2 cellular contexts compared by ENCODE assay signal in the genomic region with DNA sequence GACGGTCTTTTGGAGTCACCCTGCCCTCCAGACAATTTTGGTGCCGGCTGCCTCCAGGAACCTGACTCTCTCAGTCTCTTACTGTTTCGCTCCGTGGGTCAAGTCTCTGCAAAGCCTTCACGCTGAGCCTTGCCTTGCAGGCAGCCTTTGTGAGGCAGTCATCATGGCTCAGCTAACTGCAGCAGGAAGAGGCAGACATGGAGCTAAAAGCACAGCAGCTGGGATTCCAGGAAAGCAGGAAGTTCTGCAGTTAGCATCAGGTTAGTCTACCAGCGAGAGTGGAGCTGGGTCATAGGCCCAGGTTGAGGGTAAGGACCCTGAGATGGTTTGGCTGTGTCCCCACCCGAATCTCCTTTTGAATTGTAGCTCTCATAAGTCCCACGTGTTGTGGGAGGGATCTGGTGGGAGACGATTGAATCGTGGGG.
TF ChIP-seq lines count a peak whose summit lies in the region.

No MANE protein-coding gene starts in this region.

TF ChIP-seq in IMR-90, 13 proteins besides CTCF, POLR2A, EP300 and RAD21:
- TF ChIP-seq NFE2L2 (IDR thresholded peaks at IDR 0.05; ENCODE audit: low read depth, low read length) = no peak
- TF ChIP-seq CEBPB (IDR thresholded peaks at IDR 0.05; ENCODE audit: low read depth, low read length) = no peak
- no peak for TF ChIP-seq MXI1 (IDR thresholded peaks at IDR 0.05; ENCODE audit: borderline replicate concordance, low read depth, low read length)
- TF ChIP-seq RFX5 (IDR thresholded peaks at IDR 0.05; ENCODE audit: low read depth, low read length) = no peak
- TF ChIP-seq CHD1 (IDR thresholded peaks at IDR 0.05; ENCODE audit: low read depth, low read length) = no peak
- no peak for TF ChIP-seq SMC3 (IDR thresholded peaks at IDR 0.05; ENCODE audit: low read depth, low read length)
TF ChIP-seq in IMR-90: peak in this region for 0.

TF ChIP-seq in HepG2, 621 proteins besides CTCF, POLR2A, EP300 and RAD21:
- TF ChIP-seq, protein P1, sequence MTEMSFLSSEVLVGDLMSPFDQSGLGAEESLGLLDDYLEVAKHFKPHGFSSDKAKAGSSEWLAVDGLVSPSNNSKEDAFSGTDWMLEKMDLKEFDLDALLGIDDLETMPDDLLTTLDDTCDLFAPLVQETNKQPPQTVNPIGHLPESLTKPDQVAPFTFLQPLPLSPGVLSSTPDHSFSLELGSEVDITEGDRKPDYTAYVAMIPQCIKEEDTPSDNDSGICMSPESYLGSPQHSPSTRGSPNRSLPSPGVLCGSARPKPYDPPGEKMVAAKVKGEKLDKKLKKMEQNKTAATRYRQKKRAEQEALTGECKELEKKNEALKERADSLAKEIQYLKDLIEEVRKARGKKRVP (CRISPR knock-in tag; IDR thresholded peaks at IDR 0.05) = no peak
- no peak for TF ChIP-seq RERE (CRISPR knock-in tag; IDR thresholded peaks at IDR 0.05; ENCODE audit: low read depth)
- TF ChIP-seq HNRNPH1 (optimal IDR thresholded peaks at IDR 0.05; ENCODE audit: low read depth, low read length) = no peak
- TF ChIP-seq MXD4 (CRISPR knock-in tag; IDR thresholded peaks at IDR 0.05) = no peak
- no peak for TF ChIP-seq ZEB1 (IDR thresholded peaks at IDR 0.05; ENCODE audit: insufficient replicate concordance, low read depth)
- no peak for TF ChIP-seq TCF7L2 (IDR thresholded peaks at IDR 0.05; ENCODE audit: low read depth, low read length)
- TF ChIP-seq HNF4G (IDR thresholded peaks at IDR 0.05; ENCODE audit: borderline replicate concordance, low read depth, low read length) = no peak
- TF ChIP-seq HNF4G (CRISPR knock-in tag; IDR thresholded peaks at IDR 0.05; ENCODE audit: borderline replicate concordance, low read depth) = no peak
- TF ChIP-seq ZNF547 (CRISPR knock-in tag; IDR thresholded peaks at IDR 0.05) = no peak
- no peak for TF ChIP-seq IRF2 (CRISPR knock-in tag; IDR thresholded peaks at IDR 0.05)
- TF ChIP-seq ZNF354B (CRISPR knock-in tag; IDR thresholded peaks at IDR 0.05) = no peak
- TF ChIP-seq, protein P2, sequence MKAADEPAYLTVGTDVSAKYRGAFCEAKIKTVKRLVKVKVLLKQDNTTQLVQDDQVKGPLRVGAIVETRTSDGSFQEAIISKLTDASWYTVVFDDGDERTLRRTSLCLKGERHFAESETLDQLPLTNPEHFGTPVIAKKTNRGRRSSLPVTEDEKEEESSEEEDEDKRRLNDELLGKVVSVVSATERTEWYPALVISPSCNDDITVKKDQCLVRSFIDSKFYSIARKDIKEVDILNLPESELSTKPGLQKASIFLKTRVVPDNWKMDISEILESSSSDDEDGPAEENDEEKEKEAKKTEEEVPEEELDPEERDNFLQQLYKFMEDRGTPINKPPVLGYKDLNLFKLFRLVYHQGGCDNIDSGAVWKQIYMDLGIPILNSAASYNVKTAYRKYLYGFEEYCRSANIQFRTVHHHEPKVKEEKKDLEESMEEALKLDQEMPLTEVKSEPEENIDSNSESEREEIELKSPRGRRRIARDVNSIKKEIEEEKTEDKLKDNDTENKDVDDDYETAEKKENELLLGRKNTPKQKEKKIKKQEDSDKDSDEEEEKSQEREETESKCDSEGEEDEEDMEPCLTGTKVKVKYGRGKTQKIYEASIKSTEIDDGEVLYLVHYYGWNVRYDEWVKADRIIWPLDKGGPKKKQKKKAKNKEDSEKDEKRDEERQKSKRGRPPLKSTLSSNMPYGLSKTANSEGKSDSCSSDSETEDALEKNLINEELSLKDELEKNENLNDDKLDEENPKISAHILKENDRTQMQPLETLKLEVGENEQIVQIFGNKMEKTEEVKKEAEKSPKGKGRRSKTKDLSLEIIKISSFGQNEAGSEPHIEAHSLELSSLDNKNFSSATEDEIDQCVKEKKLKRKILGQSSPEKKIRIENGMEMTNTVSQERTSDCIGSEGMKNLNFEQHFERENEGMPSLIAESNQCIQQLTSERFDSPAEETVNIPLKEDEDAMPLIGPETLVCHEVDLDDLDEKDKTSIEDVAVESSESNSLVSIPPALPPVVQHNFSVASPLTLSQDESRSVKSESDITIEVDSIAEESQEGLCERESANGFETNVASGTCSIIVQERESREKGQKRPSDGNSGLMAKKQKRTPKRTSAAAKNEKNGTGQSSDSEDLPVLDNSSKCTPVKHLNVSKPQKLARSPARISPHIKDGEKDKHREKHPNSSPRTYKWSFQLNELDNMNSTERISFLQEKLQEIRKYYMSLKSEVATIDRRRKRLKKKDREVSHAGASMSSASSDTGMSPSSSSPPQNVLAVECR (CRISPR knock-in tag; IDR thresholded peaks at IDR 0.05; ENCODE audit: borderline replicate concordance) = no peak
- TF ChIP-seq SP2 (CRISPR knock-in tag; IDR thresholded peaks at IDR 0.05) = no peak
- no peak for TF ChIP-seq E2F1 (CRISPR knock-in tag; IDR thresholded peaks at IDR 0.05)
- TF ChIP-seq NR2F1 (CRISPR knock-in tag; IDR thresholded peaks at IDR 0.05) = no peak
- TF ChIP-seq SRSF9 (IDR thresholded peaks at IDR 0.05; ENCODE audit: borderline replicate concordance, insufficient read depth, low read depth, low read length, poor library complexity, severe bottlenecking) = no peak
- TF ChIP-seq ZNF782 (CRISPR knock-in tag; IDR thresholded peaks at IDR 0.05; ENCODE audit: borderline replicate concordance) = no peak
- TF ChIP-seq ZNF598 (CRISPR knock-in tag; IDR thresholded peaks at IDR 0.05; ENCODE audit: borderline replicate concordance) = no peak
- TF ChIP-seq XRCC5 (optimal IDR thresholded peaks at IDR 0.05; ENCODE audit: low read length) = no peak
TF ChIP-seq in HepG2: peak in this region for 0.
